8 cellular contexts compared by ENCODE assay signal in genomic region chr5:172806897-172807672, GRCh38. TPM values are rescaled to one million over a fixed set of nuclear protein-coding genes. Genes with fewer than 3 reads are reported as not detected.
DNase-seq lines count a peak whose midpoint lies in the region; ATAC-seq and TF ChIP-seq lines count a peak whose summit lies in the region.

No MANE protein-coding gene starts in this region.

- no peaks in the 10 kb centered on the region for H3K9me3 Mint-ChIP-seq in activated B cell treated with CpG ODN at 0.5 μM for 24 hours

- intact Hi-C loops in activated B cell treated with CpG ODN at 0.5 μM for 24 hours (cut with micrococcal nuclease) = loop anchor here (1.0 kb wide), 6 partner anchors 13 to 43 kb away; no protein-coding TSS in a partner anchor

- DNase-seq in CD1c-positive myeloid dendritic cell (ENCODE audit: extremely low spot score) (peak; percentile 95), HS-5 (ENCODE audit: low read depth) (peak; percentile 72), activated B cell treated with CpG ODN at 0.5 μM for 24 hours (peak; percentile 68), cardiac fibroblast (ENCODE audit: low read depth in 2 of 2) (peak; percentile 89 to 94), NCI-H187 treated with DMSO at 0.1 percent for 48 hours (lab: John Stamatoyannopoulos, UW) (no peak)
- DNase-seq in stimulated activated CD4-positive, alpha-beta T cell treated with anti-CD3 and anti-CD28 coated beads, Interleukin-2, amount 100 ng/mL, for 24 hours = peak; percentile 90 to 93

- TF ChIP-seq CTCF in activated B cell treated with CpG ODN at 0.5 μM for 24 hours (IDR thresholded peaks at IDR 0.05) (no peak), cardiac fibroblast (IDR thresholded peaks at IDR 0.05; ENCODE audit: low read depth, low read length) (no peak)

- H3K4me1 Mint-ChIP-seq in activated B cell treated with CpG ODN at 0.5 μM for 24 hours = peaks cover 15% of the 10 kb centered on the region

- CTCF ChIA-PET in activated B cell treated with CpG ODN at 0.5 μM for 24 hours (lab: Charles Lee) = interaction anchor here (0.6 to 3.1 kb wide), 3 partner anchors 36 to 125 kb away, joined by 3 to 26 read pairs (median 3); partner anchors contain the start of gene DUSP1

- POLR2A ChIA-PET in activated B cell treated with CpG ODN at 0.5 μM for 24 hours (lab: Charles Lee) = interaction anchor here (0.6 to 2.8 kb wide), 20 partner anchors 10 to 338 kb away, joined by 3 to 79 read pairs (median 6); partner anchors contain the start of genes DUSP1, ERGIC1 and RPL26L1

- no peaks in the 10 kb centered on the region for H3K36me3 Mint-ChIP-seq in activated B cell treated with CpG ODN at 0.5 μM for 24 hours (ENCODE audit: low read depth)

- H3K27me3 ChIP-seq in layer of hippocampus (ENCODE audit: control insufficient read depth, insufficient read depth, low read length) = no peaks in the 10 kb centered on the region

- peak overlapping the region; percentile 82 for H3K4me3 Mint-ChIP-seq in activated B cell treated with CpG ODN at 0.5 μM for 24 hours

- peak overlapping the region; percentile 73 for H3K27ac ChIP-seq in layer of hippocampus (ENCODE audit: low read depth, low read length)

- ATAC-seq in GM21360 (IDR thresholded peaks at IDR 0.05; ENCODE audit: unreplicated experiment) = peak; percentile 95
- peak; percentile 99 for ATAC-seq in activated B cell treated with CpG ODN at 0.5 μM for 24 hours (ENCODE audit: low read depth)

- peak overlapping the region; percentile 85 for H3K27ac Mint-ChIP-seq in activated B cell treated with CpG ODN at 0.5 μM for 24 hours

- H3K4me3 ChIP-seq in cardiac fibroblast (replicated peaks in 1 of 2; ENCODE audit: low read depth in 2 of 2, low read length in 2 of 2) = no peak overlapping the region

- no peaks in the 10 kb centered on the region for H3K27me3 Mint-ChIP-seq in activated B cell treated with CpG ODN at 0.5 μM for 24 hours

RNA-seq across cellular contexts. Expression of gene ERGIC1, which starts 27.0 kb away (rescaled TPM):
- 69.6 and 72.5 TPM in 2 replicates for total RNA-seq in activated B cell treated with CpG ODN at 0.5 μM for 24 hours

RNA-seq across cellular contexts. Expression of gene DUSP1, which starts 36.1 kb away (rescaled TPM):
- total RNA-seq in activated B cell treated with CpG ODN at 0.5 μM for 24 hours = 15.0 and 21.2 TPM in 2 replicates
